In genomic region chr7:22551768-22552513, GRCh38 we compare ENCODE assay signal across 12 cellular contexts. TPM values are rescaled to one million over a fixed set of nuclear protein-coding genes. Genes with fewer than 3 reads are reported as not detected.
DNase-seq lines count a peak whose midpoint lies in the region; ATAC-seq and TF ChIP-seq lines count a peak whose summit lies in the region.
"Had no signal": no experiment of that assay in that cellular context is flagged by ENCODE, and none has a peak within 500 bp of the region (broad histone marks: within the 10 kb centered on the region; RNA-seq: fewer than 3 reads in every experiment).

No MANE protein-coding gene starts in this region.

- no peak overlapping the region for H3K4me3 Mint-ChIP-seq in activated CD4-positive, alpha-beta T cell treated with anti-CD3 and anti-CD28 coated beads, Interleukin-2, amount 10 ng/mL, durations not matched to agents 24 days and 14 days
- no peak overlapping the region for H3K4me3 Mint-ChIP-seq in type B pancreatic cell
- no peak overlapping the region for H3K4me3 Mint-ChIP-seq in HFFc6

- H3K27ac Mint-ChIP-seq in activated CD4-positive, alpha-beta T cell treated with anti-CD3 and anti-CD28 coated beads, Interleukin-2, amount 10 ng/mL, durations not matched to agents 24 days and 14 days, result no peak overlapping the region
- no peak overlapping the region for H3K27ac Mint-ChIP-seq in type B pancreatic cell
- H3K27ac Mint-ChIP-seq in HFFc6, result no peak overlapping the region

- TF ChIP-seq CTCF in type B pancreatic cell (conservative IDR thresholded peaks at IDR 0.05), result no peak
- TF ChIP-seq CTCF in HFFc6 (IDR thresholded peaks at IDR 0.05), result no peak

- H3K9me3 Mint-ChIP-seq in activated CD4-positive, alpha-beta T cell treated with anti-CD3 and anti-CD28 coated beads, Interleukin-2, amount 10 ng/mL, durations not matched to agents 24 days and 14 days, result no peaks in the 10 kb centered on the region
- H3K9me3 Mint-ChIP-seq in type B pancreatic cell, result no peaks in the 10 kb centered on the region
- H3K9me3 Mint-ChIP-seq in HFFc6, result no peaks in the 10 kb centered on the region

- H3K27ac ChIP-seq in caudate nucleus (ENCODE audit: low read depth, low read length), result no peak overlapping the region
- H3K27ac ChIP-seq: skin epidermis, VCaP had no signal

- H3K36me3 Mint-ChIP-seq in activated CD4-positive, alpha-beta T cell treated with anti-CD3 and anti-CD28 coated beads, Interleukin-2, amount 10 ng/mL, durations not matched to agents 24 days and 14 days (ENCODE audit: low read depth), result no peaks in the 10 kb centered on the region
- H3K36me3 Mint-ChIP-seq in type B pancreatic cell (no peaks in the 10 kb centered on the region), HFFc6 (ENCODE audit: low read depth) (no peaks in the 10 kb centered on the region)

- peak; percentile 54 for DNase-seq in activated CD4-positive, alpha-beta T cell treated with anti-CD3 and anti-CD28 coated beads, Interleukin-2, amount 10 ng/mL, durations not matched to agents 24 days and 14 days
- DNase-seq in activated CD4-positive, alpha-beta T cell treated with anti-CD3 and anti-CD28 coated beads for 48 hours, result no peak
- DNase-seq in type B pancreatic cell (ENCODE audit: extremely low spot score, unreplicated experiment) (peak; percentile 42), NCI-H1930 (lab: John Stamatoyannopoulos, UW) (no peak), HFFc6 (no peak), caudate nucleus (lab: John Stamatoyannopoulos, UW) (no peak)
- DNase-seq: activated naive CD4-positive, alpha-beta T cell treated with anti-CD3 and anti-CD28 coated beads, Interleukin-2, amount 50 U/mL, for 16 hours; NCI-H1092 treated with DMSO at 0.1 percent for 48 hours had no signal

- peaks cover 12% of the 10 kb centered on the region for H3K4me1 Mint-ChIP-seq in activated CD4-positive, alpha-beta T cell treated with anti-CD3 and anti-CD28 coated beads, Interleukin-2, amount 10 ng/mL, durations not matched to agents 24 days and 14 days
- H3K4me1 Mint-ChIP-seq in type B pancreatic cell (ENCODE audit: unreplicated experiment) (no peaks in the 10 kb centered on the region), HFFc6 (ENCODE audit: low read depth) (peaks cover 21% of the 10 kb centered on the region)

- intact Hi-C loops in activated CD4-positive, alpha-beta T cell treated with anti-CD3 and anti-CD28 coated beads, Interleukin-2, amount 10 ng/mL, durations not matched to agents 24 days and 14 days (cut with micrococcal nuclease), result no loop called here

- ATAC-seq in HG02571 (IDR thresholded peaks at IDR 0.05; ENCODE audit: unreplicated experiment) (peak; percentile 49), HG03439 (IDR thresholded peaks at IDR 0.05; ENCODE audit: unreplicated experiment) (peak; percentile 68)

- peaks cover 67% of the 10 kb centered on the region for H3K27me3 Mint-ChIP-seq in activated CD4-positive, alpha-beta T cell treated with anti-CD3 and anti-CD28 coated beads, Interleukin-2, amount 10 ng/mL, durations not matched to agents 24 days and 14 days
- H3K27me3 Mint-ChIP-seq in type B pancreatic cell (peaks cover 65% of the 10 kb centered on the region), HFFc6 (ENCODE audit: insufficient read depth) (peaks cover 7% of the 10 kb centered on the region)

RNA-seq across cellular contexts. Expression of gene STEAP1B, which starts 52.0 kb away (rescaled TPM):
- total RNA-seq in activated CD4-positive, alpha-beta T cell treated with anti-CD3 and anti-CD28 coated beads, Interleukin-2, amount 10 ng/mL, durations not matched to agents 24 days and 14 days, result 0.21 TPM in 1 of 2 replicates, not detected in the other
- total RNA-seq in type B pancreatic cell (ENCODE audit: low replicate concordance), result 2.0 TPM in 1 of 2 replicates, not detected in the other
- total RNA-seq in HFFc6 (2021; fragmentation: NEBNext Ultra II Directional; extraction: Animal tissue kit (Norgen Biotek cat#: 25700)), result 100 to 1,000 TPM in 1 of 6 experiments, 10 to 100 TPM in 5; 36.6 to 101 (median 92.6) TPM

Comparison
In these comparisons a context has a peak if more than half of its experiments do, and no peak if none do; other contexts are left out.
1. DNase-seq: peak in activated CD4-positive, alpha-beta T cell treated with anti-CD3 and anti-CD28 coated beads, Interleukin-2, amount 10 ng/mL, durations not matched to agents 24 days and 14 days (single experiment) and type B pancreatic cell (single experiment); none in activated CD4-positive, alpha-beta T cell treated with anti-CD3 and anti-CD28 coated beads for 48 hours (single experiment), NCI-H1930 (0 of 2), HFFc6 (single experiment) and caudate nucleus (0 of 61).
2. RNA of gene STEAP1B, which starts 52.0 kb away (total RNA-seq): 36.6 to 101 TPM in HFFc6; 2.0 TPM in type B pancreatic cell and 0.21 TPM in activated CD4-positive, alpha-beta T cell treated with anti-CD3 and anti-CD28 coated beads, Interleukin-2, amount 10 ng/mL, durations not matched to agents 24 days and 14 days; every median in the first group is over 10 times any median in the second.